Comparison of ENCODE assay signal across 32 cellular contexts in genomic region chr5:56977034-56977433, GRCh38.
"Had no signal": no experiment of that assay in that cellular context is flagged by ENCODE, and none has a peak within 500 bp of the region (broad histone marks: within the 10 kb centered on the region; RNA-seq: fewer than 3 reads in every experiment).

No MANE protein-coding gene starts in this region.

- H3K4me1 Mint-ChIP-seq: activated B cell treated with CpG ODN at 0.5 μM for 24 hours; activated CD4-positive, alpha-beta memory T cell treated with anti-CD3 and anti-CD28 coated beads, Interleukin-2, amount 10 ng/mL, durations not matched to agents 7 days and 5 days; activated CD4-positive, alpha-beta T cell treated with anti-CD3 and anti-CD28 coated beads, Interleukin-2, amount 10 ng/mL, durations not matched to agents 24 days and 14 days; activated CD8-positive, alpha-beta memory T cell treated with anti-CD3 and anti-CD28 coated beads, Interleukin-2, amount 10 ng/mL, durations not matched to agents 7 days and 5 days; activated naive CD4-positive, alpha-beta T cell treated with anti-CD3 and anti-CD28 coated beads, Interleukin-2, amount 10 ng/mL, durations not matched to agents 7 days and 5 days; activated naive CD4-positive, alpha-beta T cell treated with anti-CD3 and anti-CD28 coated beads, Interleukin-2, amount 50 U/mL, for 24 hours; activated naive CD8-positive, alpha-beta T cell treated with anti-CD3 and anti-CD28 coated beads, Interleukin-2, amount 10 ng/mL, durations not matched to agents 7 days and 5 days; activated naive CD8-positive, alpha-beta T cell treated with anti-CD3 and anti-CD28 coated beads, Interleukin-2, amount 50 U/mL, for 24 hours; central memory CD8-positive, alpha-beta T cell; T-cell; T-helper 17 cell had no signal

- H3K9me3 ChIP-seq: ascending aorta had no signal

- DNase-seq: activated B cell treated with CpG ODN at 0.5 μM for 24 hours; activated CD4-positive, alpha-beta memory T cell treated with anti-CD3 and anti-CD28 coated beads, Interleukin-2, amount 10 ng/mL, durations not matched to agents 7 days and 5 days; activated CD4-positive, alpha-beta T cell treated with anti-CD3 and anti-CD28 coated beads for 4 hours; activated CD4-positive, alpha-beta T cell treated with anti-CD3 and anti-CD28 coated beads, Interleukin-2, amount 10 ng/mL, durations not matched to agents 24 days and 14 days; activated CD4-positive, alpha-beta T cell treated with anti-CD3 and anti-CD28 coated beads, Interleukin-2, amount 50 U/mL, for 1 hour; activated CD4-positive, alpha-beta T cell treated with anti-CD3 and anti-CD28 coated beads, Interleukin-2, amount 50 U/mL, for 4 hours; activated CD4-positive, CD25-positive, alpha-beta regulatory T cell treated with anti-CD3 and anti-CD28 coated beads, Interleukin-2, amount 50 U/mL, for 72 hours; activated CD8-positive, alpha-beta memory T cell treated with anti-CD3 and anti-CD28 coated beads for 24 hours; activated CD8-positive, alpha-beta memory T cell treated with anti-CD3 and anti-CD28 coated beads, Interleukin-2, amount 10 ng/mL, durations not matched to agents 7 days and 5 days; activated CD8-positive, alpha-beta memory T cell treated with anti-CD3 and anti-CD28 coated beads, Interleukin-2, amount 50 U/mL, for 48 hours; activated CD8-positive, alpha-beta T cell treated with anti-CD3 and anti-CD28 coated beads, Interleukin-2, amount 10 ng/mL, durations not matched to agents 7 days and 5 days; activated effector memory CD4-positive, alpha-beta T cell treated with Interleukin-2 at 50 U/mL for 16 hours; activated gamma-delta T cell; activated naive CD4-positive, alpha-beta T cell treated with anti-CD3 and anti-CD28 coated beads, Interleukin-2, amount 10 ng/mL, durations not matched to agents 7 days and 5 days; activated naive CD4-positive, alpha-beta T cell treated with Interleukin-2 at 50 U/mL for 16 hours; activated naive CD8-positive, alpha-beta T cell treated with anti-CD3 and anti-CD28 coated beads, Interleukin-2, amount 10 ng/mL, durations not matched to agents 7 days and 5 days; activated naive CD8-positive, alpha-beta T cell treated with anti-CD3 and anti-CD28 coated beads, Interleukin-2, amount 50 U/mL, for 24 hours; activated T-cell treated with anti-CD3 and anti-CD28 coated beads, Interleukin-2, amount 50 U/mL, for 24 hours; activated T-cell treated with anti-CD3 and anti-CD28 coated beads, Interleukin-2, amount 50 U/mL, for 48 hours; amygdala; anterior cingulate cortex; caudate nucleus; T-cell; T-helper 17 cell had no signal

- H3K27ac ChIP-seq: ascending aorta, cardiac muscle cell, VCaP had no signal

- H3K36me3 ChIP-seq: ascending aorta, cardiac muscle cell had no signal

- H3K36me3 Mint-ChIP-seq: activated CD8-positive, alpha-beta memory T cell treated with anti-CD3 and anti-CD28 coated beads, Interleukin-2, amount 10 ng/mL, durations not matched to agents 7 days and 5 days; activated naive CD4-positive, alpha-beta T cell treated with anti-CD3 and anti-CD28 coated beads, Interleukin-2, amount 10 ng/mL, durations not matched to agents 7 days and 5 days; activated naive CD4-positive, alpha-beta T cell treated with anti-CD3 and anti-CD28 coated beads, Interleukin-2, amount 50 U/mL, for 24 hours; activated naive CD8-positive, alpha-beta T cell; activated naive CD8-positive, alpha-beta T cell treated with anti-CD3 and anti-CD28 coated beads, Interleukin-2, amount 10 ng/mL, durations not matched to agents 7 days and 5 days; brain; T-cell had no signal

- H3K4me1 ChIP-seq: ascending aorta had no signal

- ATAC-seq: activated CD8-positive, alpha-beta memory T cell treated with anti-CD3 and anti-CD28 coated beads, Interleukin-2, amount 10 ng/mL, durations not matched to agents 7 days and 5 days; activated CD8-positive, alpha-beta T cell treated with anti-CD3 and anti-CD28 coated beads, Interleukin-2, amount 10 ng/mL, durations not matched to agents 7 days and 5 days; activated naive CD8-positive, alpha-beta T cell treated with anti-CD3 and anti-CD28 coated beads, Interleukin-2, amount 50 U/mL, for 24 hours; T-cell; T-helper 17 cell had no signal

- H3K4me3 Mint-ChIP-seq: activated B cell treated with CpG ODN at 0.5 μM for 24 hours; activated CD4-positive, alpha-beta memory T cell treated with anti-CD3 and anti-CD28 coated beads, Interleukin-2, amount 10 ng/mL, durations not matched to agents 7 days and 5 days; activated CD4-positive, alpha-beta T cell treated with anti-CD3 and anti-CD28 coated beads, Interleukin-2, amount 10 ng/mL, durations not matched to agents 24 days and 14 days; activated CD8-positive, alpha-beta memory T cell treated with anti-CD3 and anti-CD28 coated beads, Interleukin-2, amount 10 ng/mL, durations not matched to agents 7 days and 5 days; activated CD8-positive, alpha-beta T cell treated with anti-CD3 and anti-CD28 coated beads, Interleukin-2, amount 10 ng/mL, durations not matched to agents 7 days and 5 days; activated naive CD4-positive, alpha-beta T cell treated with anti-CD3 and anti-CD28 coated beads, Interleukin-2, amount 10 ng/mL, durations not matched to agents 7 days and 5 days; activated naive CD4-positive, alpha-beta T cell treated with anti-CD3 and anti-CD28 coated beads, Interleukin-2, amount 50 U/mL, for 24 hours; activated naive CD8-positive, alpha-beta T cell; activated naive CD8-positive, alpha-beta T cell treated with anti-CD3 and anti-CD28 coated beads, Interleukin-2, amount 10 ng/mL, durations not matched to agents 7 days and 5 days; activated naive CD8-positive, alpha-beta T cell treated with anti-CD3 and anti-CD28 coated beads, Interleukin-2, amount 50 U/mL, for 24 hours; activated T-cell treated with anti-CD3 and anti-CD28 coated beads, Interleukin-2, amount 50 U/mL, for 24 hours; brain; central memory CD8-positive, alpha-beta T cell; T-cell; T-helper 17 cell had no signal

- H3K27me3 Mint-ChIP-seq: activated B cell treated with CpG ODN at 0.5 μM for 24 hours; activated naive CD4-positive, alpha-beta T cell treated with anti-CD3 and anti-CD28 coated beads, Interleukin-2, amount 50 U/mL, for 24 hours; activated naive CD8-positive, alpha-beta T cell; activated naive CD8-positive, alpha-beta T cell treated with anti-CD3 and anti-CD28 coated beads, Interleukin-2, amount 50 U/mL, for 24 hours had no signal

- H3K9me3 Mint-ChIP-seq: activated B cell treated with CpG ODN at 0.5 μM for 24 hours; activated CD4-positive, alpha-beta T cell treated with anti-CD3 and anti-CD28 coated beads, Interleukin-2, amount 10 ng/mL, durations not matched to agents 24 days and 14 days; activated naive CD4-positive, alpha-beta T cell treated with anti-CD3 and anti-CD28 coated beads, Interleukin-2, amount 10 ng/mL, durations not matched to agents 7 days and 5 days; activated naive CD4-positive, alpha-beta T cell treated with anti-CD3 and anti-CD28 coated beads, Interleukin-2, amount 50 U/mL, for 24 hours; activated naive CD8-positive, alpha-beta T cell treated with anti-CD3 and anti-CD28 coated beads, Interleukin-2, amount 10 ng/mL, durations not matched to agents 7 days and 5 days; activated naive CD8-positive, alpha-beta T cell treated with anti-CD3 and anti-CD28 coated beads, Interleukin-2, amount 50 U/mL, for 24 hours; activated T-cell treated with anti-CD3 and anti-CD28 coated beads, Interleukin-2, amount 50 U/mL, for 24 hours; activated T-helper 2 cell treated with anti-CD3 and anti-CD28 coated beads, Interferon-gamma antibody, Interleukin-2, Interleukin-4, amounts not matched to agents 10 μg/mL and 5 μg/mL and 100 μg/mL, durations not matched to agents 14 hours and 24 hours and 36 hours; brain; central memory CD8-positive, alpha-beta T cell; T-cell had no signal

- H3K27ac Mint-ChIP-seq: activated B cell treated with CpG ODN at 0.5 μM for 24 hours; activated CD4-positive, alpha-beta memory T cell treated with anti-CD3 and anti-CD28 coated beads, Interleukin-2, amount 10 ng/mL, durations not matched to agents 7 days and 5 days; activated CD4-positive, alpha-beta T cell treated with anti-CD3 and anti-CD28 coated beads, Interleukin-2, amount 10 ng/mL, durations not matched to agents 24 days and 14 days; activated CD8-positive, alpha-beta memory T cell treated with anti-CD3 and anti-CD28 coated beads, Interleukin-2, amount 10 ng/mL, durations not matched to agents 7 days and 5 days; activated CD8-positive, alpha-beta T cell treated with anti-CD3 and anti-CD28 coated beads, Interleukin-2, amount 10 ng/mL, durations not matched to agents 7 days and 5 days; activated naive CD4-positive, alpha-beta T cell treated with anti-CD3 and anti-CD28 coated beads, Interleukin-2, amount 10 ng/mL, durations not matched to agents 7 days and 5 days; activated naive CD4-positive, alpha-beta T cell treated with anti-CD3 and anti-CD28 coated beads, Interleukin-2, amount 50 U/mL, for 24 hours; activated naive CD8-positive, alpha-beta T cell; activated naive CD8-positive, alpha-beta T cell treated with anti-CD3 and anti-CD28 coated beads, Interleukin-2, amount 10 ng/mL, durations not matched to agents 7 days and 5 days; activated naive CD8-positive, alpha-beta T cell treated with anti-CD3 and anti-CD28 coated beads, Interleukin-2, amount 50 U/mL, for 24 hours; activated T-cell treated with anti-CD3 and anti-CD28 coated beads, Interleukin-2, amount 50 U/mL, for 24 hours; activated T-helper 2 cell treated with anti-CD3 and anti-CD28 coated beads, Interferon-gamma antibody, Interleukin-2, Interleukin-4, amounts not matched to agents 10 μg/mL and 5 μg/mL and 100 μg/mL, durations not matched to agents 14 hours and 24 hours and 36 hours; brain; T-cell; T-helper 17 cell had no signal

- H3K27me3 ChIP-seq: ascending aorta had no signal

- H3K4me3 ChIP-seq: ascending aorta, cardiac muscle cell had no signal
